In the genomic region with DNA sequence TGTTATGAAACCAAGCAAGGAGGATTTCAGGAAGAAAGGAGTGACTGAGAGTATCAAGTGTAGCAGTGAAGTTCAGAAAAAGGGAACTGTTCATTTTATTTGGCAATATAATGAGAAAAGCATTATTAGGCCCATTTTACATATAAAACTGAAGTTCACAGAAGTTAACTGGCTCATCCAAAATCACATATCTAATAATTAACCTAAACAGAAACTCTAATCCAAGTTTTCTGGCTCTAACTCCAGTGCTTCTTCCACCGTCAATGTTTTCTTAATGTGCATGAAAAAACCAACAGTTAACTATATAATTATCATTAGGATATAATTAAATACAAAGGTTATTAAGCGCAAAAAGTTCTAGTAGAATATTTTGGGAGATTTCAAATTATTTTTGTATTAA, we compare ENCODE assay signal across 19 cellular contexts. TPM values are rescaled to one million over a fixed set of nuclear protein-coding genes. Genes with fewer than 3 reads are reported as not detected.
DNase-seq lines count a peak whose midpoint lies in the region; ATAC-seq, FAIRE-seq and TF ChIP-seq lines count a peak whose summit lies in the region.
"Had no signal": no experiment of that assay in that cellular context is flagged by ENCODE, and none has a peak within 500 bp of the region (broad histone marks: within the 10 kb centered on the region; RNA-seq: fewer than 3 reads in every experiment).

No MANE protein-coding gene starts in this region.

- WGBS in right lobe of liver (ENCODE audit: insufficient coverage, low coverage, low lambda C conversion rate, missing lambda C conversion rate): 56% methylated on average over 2 of the region's 2 CpGs
- WGBS in HepG2 (ENCODE audit: low lambda C conversion rate): 87% methylated on average over 2 of the region's 2 CpGs

- POLR2A ChIA-PET in HepG2 (lab: Yijun Ruan, JAX): no interaction called here

- peak in 3 of 4 donors; percentile 39 to 54 (median 50) for ATAC-seq in right lobe of liver
- ATAC-seq in HepG2: no peak
- ATAC-seq in HG02763 (IDR thresholded peaks at IDR 0.05; ENCODE audit: unreplicated experiment): no peak
- ATAC-seq: A549; CD8-positive, alpha-beta T cell; T-cell had no signal

- no peak overlapping the region for H3K27ac ChIP-seq in right lobe of liver
- H3K27ac ChIP-seq in HepG2 (ENCODE audit: extremely low read length, insufficient read depth, low read length): no peak overlapping the region
- no peak overlapping the region for H3K27ac ChIP-seq in osteoblast (ENCODE audit: low read depth, low read length)
- H3K27ac ChIP-seq: A549, BLaER1 had no signal

- TF ChIP-seq CTCF in right lobe of liver (IDR thresholded peaks at IDR 0.05) (no peak), HepG2 (CRISPR knock-in tag; IDR thresholded peaks at IDR 0.05) (no peak), osteoblast (IDR thresholded peaks at IDR 0.05; ENCODE audit: extremely low read depth, low read depth, low read length) (no peak)

- no TSS peak for BruUV-seq in HepG2 (replicated peaks; lab: Mats Ljungman, UMichigan)

- H3K79me2 ChIP-seq in HepG2 (ENCODE audit: insufficient read depth, low read length) (no peaks in the 10 kb centered on the region), osteoblast (ENCODE audit: insufficient read depth, low read length) (peaks cover 86% of the 10 kb centered on the region)

- TF ChIP-seq EP300 in HepG2 (IDR thresholded peaks at IDR 0.05; ENCODE audit: low read depth in 2 of 2, low read length in 2 of 2): no peak
- TF ChIP-seq EP300 in HepG2 (CRISPR knock-in tag; IDR thresholded peaks at IDR 0.05; ENCODE audit: borderline replicate concordance): no peak

- H3K4me3 ChIP-seq in right lobe of liver: no peak overlapping the region
- H3K4me3 ChIP-seq in HepG2 (replicated peaks in 1 of 3; ENCODE audit: insufficient read depth in 1 of 3, low read depth in 2 of 3, low read length in 3 of 3): no peak overlapping the region
- H3K4me3 ChIP-seq in osteoblast (ENCODE audit: insufficient read depth, low read length): no peak overlapping the region
- H3K4me3 ChIP-seq: A549, BLaER1 had no signal

- no peaks in the 10 kb centered on the region for H3K36me3 ChIP-seq in right lobe of liver
- no peaks in the 10 kb centered on the region for H3K36me3 ChIP-seq in HepG2 (replicated peaks in 1 of 2; ENCODE audit: control insufficient read depth in 1 of 2, insufficient read depth in 2 of 2, low read length in 2 of 2)
- H3K36me3 ChIP-seq in osteoblast (ENCODE audit: insufficient read depth, low read length): peaks cover 7% of the 10 kb centered on the region
- H3K36me3 ChIP-seq: BLaER1 had no signal

- intact Hi-C loops in right lobe of liver (cut with DNase I) (no loop called here), HepG2 (cut with micrococcal nuclease; ENCODE audit: unreplicated experiment) (no loop called here)

- H4K20me1 ChIP-seq in HepG2 (ENCODE audit: insufficient read depth, low read length): no peaks in the 10 kb centered on the region
- H4K20me1 ChIP-seq in osteoblast (ENCODE audit: insufficient read depth, low read length): peaks cover 14% of the 10 kb centered on the region
- H4K20me1 ChIP-seq: BLaER1 had no signal

- no peak overlapping the region for H3K9ac ChIP-seq in HepG2 (ENCODE audit: insufficient read depth, low read depth, low read length)
- H3K9ac ChIP-seq: BLaER1 had no signal

- H3K4me1 ChIP-seq in right lobe of liver: peaks cover 0 to 5% (median 0%) of the 10 kb centered on the region in 4 donors
- no peaks in the 10 kb centered on the region for H3K4me1 ChIP-seq in HepG2 (ENCODE audit: insufficient read depth, low read length)
- H3K4me1 ChIP-seq in osteoblast (ENCODE audit: insufficient read depth, low read length): no peaks in the 10 kb centered on the region
- H3K4me1 ChIP-seq: A549, BLaER1 had no signal

- FAIRE-seq in HepG2 (lab: Jason Lieb, UNC) (no peak), frontal cortex (lab: Jason Lieb, UNC) (peak; percentile 42)
- FAIRE-seq: A549 had no signal

- DNase-seq in right lobe of liver (no peak), HepG2 (ENCODE audit: low spot score) (no peak), MV-4-11 (lab: John Stamatoyannopoulos, UW) (peak; percentile 52), frontal cortex (ENCODE audit: low spot score in 2 of 2) (no peak), T-helper 9 cell (no peak), osteoblast (ENCODE audit: insufficient read length, low spot score, missing footprints) (no peak)
- DNase-seq: Calu3; CD8-positive, alpha-beta T cell; DMS53; H9; NCI-H1417; NCI-H187; NCI-H2227 treated with DMSO at 0.1 percent for 48 hours; NCI-H510A treated with DMSO at 0.1 percent for 48 hours; NCI-H82; T-cell had no signal

- in situ Hi-C loops in HepG2 (cut with HindIII; ENCODE audit: extremely low pct_ligation_motif_present, low pct_unique_long_range_greater_than_20kb): no loop called here

- TF ChIP-seq RAD21 in HepG2 (CRISPR knock-in tag; IDR thresholded peaks at IDR 0.05): no peak

- H3K9me3 ChIP-seq in right lobe of liver (no peaks in the 10 kb centered on the region), HepG2 (ENCODE audit: low read length) (no peaks in the 10 kb centered on the region), osteoblast (ENCODE audit: low read depth, low read length) (no peaks in the 10 kb centered on the region)
- H3K9me3 ChIP-seq: A549, BLaER1 had no signal

- H3K4me2 ChIP-seq in HepG2 (ENCODE audit: low read depth, low read length) (no peak overlapping the region), osteoblast (ENCODE audit: insufficient read depth, low read length) (no peak overlapping the region)
- H3K4me2 ChIP-seq: A549, BLaER1 had no signal

- no peaks in the 10 kb centered on the region for H3K27me3 ChIP-seq in right lobe of liver
- no peaks in the 10 kb centered on the region for H3K27me3 ChIP-seq in HepG2 (ENCODE audit: control insufficient read depth in 1 of 2, insufficient read depth in 2 of 2, low read length in 2 of 2)
- H3K27me3 ChIP-seq in osteoblast (ENCODE audit: insufficient read depth, low read length): no peaks in the 10 kb centered on the region
- H3K27me3 ChIP-seq: BLaER1 had no signal

- H2AFZ ChIP-seq in HepG2 (ENCODE audit: low read length): no peak overlapping the region
- no peak overlapping the region for H2AFZ ChIP-seq in osteoblast (ENCODE audit: low read length)

- CTCF ChIA-PET in HepG2 (lab: Yijun Ruan, JAX; ENCODE audit: low intra/inter-chr PET ratio, low total read pairs): no interaction called here

- no peak for TF ChIP-seq POLR2A in right lobe of liver (IDR thresholded peaks at IDR 0.05)
- TF ChIP-seq POLR2A in HepG2 (IDR thresholded peaks at IDR 0.05; ENCODE audit: insufficient read depth in 1 of 2, low read depth in 2 of 2, low read length in 2 of 2): no peak

TF ChIP-seq in HepG2, 621 proteins besides CTCF, POLR2A, EP300 and RAD21 (continues in another document):
- TF ChIP-seq, protein P1, sequence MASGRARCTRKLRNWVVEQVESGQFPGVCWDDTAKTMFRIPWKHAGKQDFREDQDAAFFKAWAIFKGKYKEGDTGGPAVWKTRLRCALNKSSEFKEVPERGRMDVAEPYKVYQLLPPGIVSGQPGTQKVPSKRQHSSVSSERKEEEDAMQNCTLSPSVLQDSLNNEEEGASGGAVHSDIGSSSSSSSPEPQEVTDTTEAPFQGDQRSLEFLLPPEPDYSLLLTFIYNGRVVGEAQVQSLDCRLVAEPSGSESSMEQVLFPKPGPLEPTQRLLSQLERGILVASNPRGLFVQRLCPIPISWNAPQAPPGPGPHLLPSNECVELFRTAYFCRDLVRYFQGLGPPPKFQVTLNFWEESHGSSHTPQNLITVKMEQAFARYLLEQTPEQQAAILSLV (CRISPR knock-in tag; IDR thresholded peaks at IDR 0.05; ENCODE audit: borderline replicate concordance): no peak
- TF ChIP-seq ELF4 (CRISPR knock-in tag; IDR thresholded peaks at IDR 0.05; ENCODE audit: borderline replicate concordance): no peak
- TF ChIP-seq ZNF782 (CRISPR knock-in tag; IDR thresholded peaks at IDR 0.05; ENCODE audit: borderline replicate concordance): no peak
- TF ChIP-seq ZNF121 (CRISPR knock-in tag; IDR thresholded peaks at IDR 0.05): no peak
- TF ChIP-seq ARNT (IDR thresholded peaks at IDR 0.05): no peak
- no peak for TF ChIP-seq GZF1 (CRISPR knock-in tag; IDR thresholded peaks at IDR 0.05)
- no peak for TF ChIP-seq ZFP1 (CRISPR knock-in tag; IDR thresholded peaks at IDR 0.05)
- no peak for TF ChIP-seq ZNF644 (CRISPR knock-in tag; IDR thresholded peaks at IDR 0.05; ENCODE audit: low read depth)
- TF ChIP-seq ZMYM3 (CRISPR knock-in tag; IDR thresholded peaks at IDR 0.05): no peak

RNA-seq across cellular contexts. Expression of gene NEXN, which starts 17.7 kb away (rescaled TPM):
- 1 to 10 TPM in 5 of 6 experiments, under 1 TPM in 1; 0.42 to 3.9 (median 1.9) TPM for total RNA-seq in right lobe of liver
- total RNA-seq in HepG2 (2016; rRNA removed; fragmentation: Illumina TruSeq; extraction: Trizol): 0.97 and 1.1 TPM in 2 replicates
- 0.35 and 0.40 TPM in 2 replicates for total RNA-seq in HepG2 (2016; cell fraction: cytosol; rRNA removed; fragmentation: Illumina TruSeq; extraction: Trizol; ENCODE audit: low read depth)
- 1.1 TPM in 2 replicates for total RNA-seq in HepG2 (2016; cell fraction: insoluble cytoplasmic fraction; rRNA removed; fragmentation: Illumina TruSeq; extraction: Trizol)
- 0.43 and 0.59 TPM in 2 replicates for total RNA-seq in HepG2 (2016; cell fraction: membrane; rRNA removed; fragmentation: Illumina TruSeq; extraction: Trizol)
- total RNA-seq in HepG2 (2016; cell fraction: nucleus; rRNA removed; fragmentation: Illumina TruSeq; extraction: Trizol): 0.78 and 0.97 TPM in 2 replicates
- polyA plus RNA-seq in HepG2 (2011; rRNA removed): 0.07 and 0.14 TPM in 2 replicates
- 0.03 and 0.05 TPM in 2 replicates for polyA plus RNA-seq in HepG2 (2011; cell fraction: cytosol; rRNA removed)
- 0.19 and 0.42 TPM in 2 replicates for polyA plus RNA-seq in HepG2 (2011; cell fraction: nucleus; rRNA removed)
- polyA plus RNA-seq in HepG2 (2012): 0.29 and 0.50 TPM in 2 replicates
- polyA plus RNA-seq in HepG2 (2016; cell fraction: cytosol; fragmentation: Illumina TruSeq; extraction: Trizol; ENCODE audit: low read depth): 0.18 and 0.24 TPM in 2 replicates
- 2.6 and 2.9 TPM in 2 replicates for polyA plus RNA-seq in HepG2 (2016; cell fraction: insoluble cytoplasmic fraction; fragmentation: Illumina TruSeq; extraction: Trizol; ENCODE audit: low read depth)
- 0.39 and 0.52 TPM in 2 replicates for polyA plus RNA-seq in HepG2 (2016; cell fraction: membrane; fragmentation: Illumina TruSeq; extraction: Trizol; ENCODE audit: low read depth)
- 3.0 and 5.3 TPM in 2 replicates for polyA plus RNA-seq in HepG2 (2016; cell fraction: nucleus; fragmentation: Illumina TruSeq; extraction: Trizol; ENCODE audit: insufficient read depth, low read depth)
- polyA minus RNA-seq in HepG2 (2011; rRNA and poly(A)+ RNA removed; ENCODE audit: low replicate concordance): not detected in 2 replicates
- not detected in 2 replicates for polyA minus RNA-seq in HepG2 (2011; cell fraction: cytosol; rRNA and poly(A)+ RNA removed)
- 0.52 and 1.2 TPM in 2 replicates for polyA minus RNA-seq in HepG2 (2011; cell fraction: nucleus; rRNA and poly(A)+ RNA removed)
- total RNA-seq in frontal cortex: under 0.01 TPM
- 6.9 and 7.7 TPM in 2 replicates for total RNA-seq in osteoblast

Comparison
In these comparisons a context has a peak if more than half of its experiments do, and no peak if none do; other contexts are left out.
1. ATAC-seq: peak in right lobe of liver (3 of 4); none in HepG2 (single experiment) and HG02763 (single experiment).